8 cellular contexts compared by ENCODE assay signal in the genomic region with DNA sequence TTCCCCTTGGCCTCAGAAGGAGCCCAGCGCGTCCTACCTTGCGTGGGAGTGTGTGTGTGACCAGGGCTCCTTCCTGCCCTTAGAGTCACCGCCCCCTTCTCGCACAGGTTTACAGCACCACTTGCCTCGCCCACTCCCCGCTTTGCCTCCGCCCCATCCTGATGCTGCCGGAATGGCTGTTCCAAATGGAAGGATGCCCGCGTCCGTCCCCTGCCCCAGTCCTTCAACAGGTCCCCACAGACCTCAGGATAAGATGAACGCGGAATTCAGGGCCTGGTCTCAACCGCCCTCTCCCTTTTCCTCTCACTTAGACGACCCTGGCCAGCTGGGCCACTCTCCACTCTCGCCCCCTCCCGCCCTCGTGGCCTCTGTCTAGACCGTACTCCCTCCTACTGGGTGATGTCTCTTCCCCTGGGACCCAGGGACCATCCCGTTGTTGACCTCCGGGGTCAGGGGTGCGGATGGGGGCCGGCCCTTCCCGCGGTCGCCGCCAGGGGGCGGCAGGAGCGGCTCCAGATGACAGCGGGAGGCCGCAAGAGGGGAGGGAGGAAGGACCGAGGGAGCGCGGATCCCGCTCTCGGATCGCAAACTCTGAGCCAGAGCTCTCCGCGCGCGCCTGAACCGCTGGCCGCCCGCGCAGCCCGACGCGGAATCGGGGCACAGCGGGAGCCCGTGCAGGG. TPM values are rescaled to one million over a fixed set of nuclear protein-coding genes. Genes with fewer than 3 reads are reported as not detected.
DNase-seq lines count a peak whose midpoint lies in the region; ATAC-seq and TF ChIP-seq lines count a peak whose summit lies in the region.

A gene (plus strand): TSS at position 585 of the 680 bp plus-strand sequence.

- TF ChIP-seq CTCF in omental fat pad (IDR thresholded peaks at IDR 0.05) (peak in 2 of 3 donors; percentile 92 to 97), transverse colon (IDR thresholded peaks at IDR 0.05) (peak; percentile 92 to 98 (median 96))

- TF ChIP-seq EP300 in transverse colon (IDR thresholded peaks at IDR 0.05; ENCODE audit: low read depth), result no peak

- H3K36me3 ChIP-seq in transverse colon, result no peaks in the 10 kb centered on the region

- H3K27ac ChIP-seq in transverse colon, result peak within 1 kb of the TSS; percentile 71 to 86 (median 80)

- peaks cover 8% of the 10 kb centered on the region for H3K27me3 ChIP-seq in transverse colon

- in situ Hi-C loops in transverse colon (cut with MboI; ENCODE audit: low pct_ligation_motif_present in 1 of 4, low pct_unique_long_range_greater_than_20kb in 1 of 4, low sequenced_read_pairs in 3 of 4), result loop anchor here (5.0 to 10.0 kb wide), 3 partner anchors 320 to 330 kb away; no protein-coding TSS in a partner anchor

- no peaks in the 10 kb centered on the region for H3K9me3 ChIP-seq in transverse colon

- DNase-seq in AG08396 (ENCODE audit: low spot score), result peak; percentile 91
- DNase-seq in OCI-M1 (lab: John Stamatoyannopoulos, UW), result peak; percentile 63
- DNase-seq in activated effector memory CD4-positive, alpha-beta T cell treated with anti-CD3 and anti-CD28 coated beads, Interleukin-2, amount 50 U/mL, for 16 hours, result peak; percentile 84
- peak; percentile 31 for DNase-seq in foreskin melanocyte
- DNase-seq in omental fat pad (ENCODE audit: low spot score), result no peak
- peak; percentile 78 for DNase-seq in transverse colon

- peak within 1 kb of the TSS; percentile 36 to 81 (median 54) for H3K4me3 ChIP-seq in transverse colon

- 7 to 13% methylated on average over 3 to 51 of the region's 52 CpGs for WGBS in transverse colon (ENCODE audit: low coverage in 1 of 2), 2 donors

- no peak for TF ChIP-seq POLR2A in transverse colon (IDR thresholded peaks at IDR 0.05)

- ATAC-seq in GM19035 (IDR thresholded peaks at IDR 0.05; ENCODE audit: unreplicated experiment), result peak; percentile 72
- ATAC-seq in HG03460 (IDR thresholded peaks at IDR 0.05; ENCODE audit: unreplicated experiment), result peak; percentile 59
- ATAC-seq in omental fat pad (ENCODE audit: low FRiP score), result peak; percentile 75

- H3K4me1 ChIP-seq in transverse colon, result peaks cover 3 to 16% (median 9%) of the 10 kb centered on the region in 4 donors

- intact Hi-C loops in transverse colon (cut with DNase I; ENCODE audit: low total_unique reads), result loop anchor here (2.0 to 5.0 kb wide), 2 partner anchors 326 to 542 kb away; no protein-coding TSS in a partner anchor

RNA-seq across cellular contexts. Expression of the gene that starts here (rescaled TPM):
- 10 to 100 TPM in 3 of 4 donors, 1 to 10 TPM in 1; 2.7 to 49.2 (median 15.8) TPM for total RNA-seq in omental fat pad
- total RNA-seq in transverse colon, result 10 to 100 TPM; 13.3 to 57.2 (median 47.4) TPM
